14 cellular contexts compared by ENCODE assay signal in the genomic region with DNA sequence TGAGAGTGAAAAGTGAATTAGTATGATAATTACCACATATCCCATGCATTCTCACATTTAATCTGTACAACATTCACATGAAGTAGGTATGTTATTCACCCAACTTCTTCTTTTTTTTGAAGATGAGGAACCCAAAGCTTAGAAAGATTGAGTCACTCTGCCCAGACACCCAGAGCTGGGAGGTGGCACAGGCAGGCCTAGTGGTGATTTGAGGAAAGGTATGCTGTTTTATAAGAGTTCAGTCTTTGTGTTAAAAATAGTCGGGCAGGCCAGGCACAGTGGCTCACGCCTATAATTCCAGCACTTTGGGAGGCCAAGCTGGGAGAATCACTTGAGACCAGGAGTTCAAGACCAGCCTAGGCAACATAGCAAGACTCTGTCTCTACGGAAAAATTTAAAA.
DNase-seq lines count a peak whose midpoint lies in the region; ATAC-seq and TF ChIP-seq lines count a peak whose summit lies in the region.
"Had no signal": no experiment of that assay in that cellular context is flagged by ENCODE, and none has a peak within 500 bp of the region (broad histone marks: within the 10 kb centered on the region; RNA-seq: fewer than 3 reads in every experiment).

No MANE protein-coding gene starts in this region.

- H3K27ac Mint-ChIP-seq in activated T-helper 2 cell treated with anti-CD3 and anti-CD28 coated beads, Interferon-gamma antibody, Interleukin-2, Interleukin-4, amounts not matched to agents 10 μg/mL and 5 μg/mL and 100 μg/mL, durations not matched to agents 14 hours and 24 hours and 36 hours: peak overlapping the region; percentile 19
- H3K27ac Mint-ChIP-seq in stimulated activated memory B cell treated with anti-CD40 and anti-IgM and Interleukin-4, amounts not matched to agents 10 μg/mL and 1 μg/mL and 100 μg/mL, for 72 hours: peak overlapping the region; percentile 50

- no peak overlapping the region for H3K4me3 Mint-ChIP-seq in activated T-helper 2 cell treated with anti-CD3 and anti-CD28 coated beads, Interferon-gamma antibody, Interleukin-2, Interleukin-4, amounts not matched to agents 10 μg/mL and 5 μg/mL and 100 μg/mL, durations not matched to agents 14 hours and 24 hours and 36 hours (ENCODE audit: low read depth)
- H3K4me3 Mint-ChIP-seq in stimulated activated memory B cell treated with anti-CD40 and anti-IgM and Interleukin-4, amounts not matched to agents 10 μg/mL and 1 μg/mL and 100 μg/mL, for 72 hours: no peak overlapping the region

- H3K36me3 Mint-ChIP-seq in activated T-helper 2 cell treated with anti-CD3 and anti-CD28 coated beads, Interferon-gamma antibody, Interleukin-2, Interleukin-4, amounts not matched to agents 10 μg/mL and 5 μg/mL and 100 μg/mL, durations not matched to agents 14 hours and 24 hours and 36 hours (ENCODE audit: low read depth): peaks cover 25% of the 10 kb centered on the region
- H3K36me3 Mint-ChIP-seq in stimulated activated memory B cell treated with anti-CD40 and anti-IgM and Interleukin-4, amounts not matched to agents 10 μg/mL and 1 μg/mL and 100 μg/mL, for 72 hours: peaks cover 17% of the 10 kb centered on the region

- no peak for TF ChIP-seq CTCF in right atrium auricular region (IDR thresholded peaks at IDR 0.05)

- intact Hi-C loops in Right ventricle myocardium superior (cut with DNase I): no loop called here
- intact Hi-C loops in activated T-helper 2 cell treated with anti-CD3 and anti-CD28 coated beads, Interferon-gamma antibody, Interleukin-2, Interleukin-4, amounts not matched to agents 10 μg/mL and 5 μg/mL and 100 μg/mL, durations not matched to agents 14 hours and 24 hours and 36 hours (cut with micrococcal nuclease): no loop called here

- peaks cover 0 to 45% of the 10 kb centered on the region in 2 donors for H3K4me1 ChIP-seq in right atrium auricular region
- H3K4me1 ChIP-seq: parathyroid adenoma had no signal

- H3K27me3 Mint-ChIP-seq in activated T-helper 2 cell treated with anti-CD3 and anti-CD28 coated beads, Interferon-gamma antibody, Interleukin-2, Interleukin-4, amounts not matched to agents 10 μg/mL and 5 μg/mL and 100 μg/mL, durations not matched to agents 14 hours and 24 hours and 36 hours (ENCODE audit: low read depth): no peaks in the 10 kb centered on the region
- H3K27me3 Mint-ChIP-seq in stimulated activated memory B cell treated with anti-CD40 and anti-IgM and Interleukin-4, amounts not matched to agents 10 μg/mL and 1 μg/mL and 100 μg/mL, for 72 hours: no peaks in the 10 kb centered on the region

- H3K36me3 ChIP-seq in right atrium auricular region: no peaks in the 10 kb centered on the region
- H3K36me3 ChIP-seq: transverse colon had no signal

- DNase-seq in Right ventricle myocardium superior (peak; percentile 47), right atrium auricular region (ENCODE audit: low spot score) (no peak), MV-4-11 (lab: John Stamatoyannopoulos, UW) (peak; percentile 83), DMS 273 (lab: John Stamatoyannopoulos, UW; ENCODE audit: unreplicated experiment) (no peak), occipital lobe (lab: John Stamatoyannopoulos, UW) (no peak), COR-L47 (lab: John Stamatoyannopoulos, UW) (no peak)
- no peak for DNase-seq in activated T-helper 2 cell treated with anti-CD3 and anti-CD28 coated beads, Interferon-gamma antibody, Interleukin-2, Interleukin-4, amounts not matched to agents 10 μg/mL and 5 μg/mL and 100 μg/mL, durations not matched to agents 14 hours and 24 hours and 36 hours (ENCODE audit: low spot score)
- DNase-seq: activated CD4-positive, alpha-beta T cell treated with anti-CD3 and anti-CD28 coated beads for 1 hour; DMS153; NCI-H2107; SW 1271; transverse colon had no signal

- peaks cover 65% of the 10 kb centered on the region for H3K4me1 Mint-ChIP-seq in activated T-helper 2 cell treated with anti-CD3 and anti-CD28 coated beads, Interferon-gamma antibody, Interleukin-2, Interleukin-4, amounts not matched to agents 10 μg/mL and 5 μg/mL and 100 μg/mL, durations not matched to agents 14 hours and 24 hours and 36 hours (ENCODE audit: low read depth)
- peaks cover 33% of the 10 kb centered on the region for H3K4me1 Mint-ChIP-seq in stimulated activated memory B cell treated with anti-CD40 and anti-IgM and Interleukin-4, amounts not matched to agents 10 μg/mL and 1 μg/mL and 100 μg/mL, for 72 hours

- no peaks in the 10 kb centered on the region for H3K9me3 ChIP-seq in right atrium auricular region
- H3K9me3 ChIP-seq: transverse colon had no signal

- no peaks in the 10 kb centered on the region for H3K27me3 ChIP-seq in right atrium auricular region
- H3K27me3 ChIP-seq: transverse colon had no signal

- peak; percentile 45 for ATAC-seq in Right ventricle myocardium superior (ENCODE audit: poor library complexity)
- ATAC-seq in stimulated activated memory B cell treated with anti-CD40 and anti-IgM and Interleukin-4, amounts not matched to agents 10 μg/mL and 1 μg/mL and 100 μg/mL, for 72 hours: peak; percentile 62

- no peaks in the 10 kb centered on the region for H3K9me3 Mint-ChIP-seq in activated T-helper 2 cell treated with anti-CD3 and anti-CD28 coated beads, Interferon-gamma antibody, Interleukin-2, Interleukin-4, amounts not matched to agents 10 μg/mL and 5 μg/mL and 100 μg/mL, durations not matched to agents 14 hours and 24 hours and 36 hours
- no peaks in the 10 kb centered on the region for H3K9me3 Mint-ChIP-seq in stimulated activated memory B cell treated with anti-CD40 and anti-IgM and Interleukin-4, amounts not matched to agents 10 μg/mL and 1 μg/mL and 100 μg/mL, for 72 hours

- no peak overlapping the region for H3K4me3 ChIP-seq in right atrium auricular region
- H3K4me3 ChIP-seq: transverse colon had no signal

- peak overlapping the region in 1 of 2 donors; percentile 18 for H3K27ac ChIP-seq in right atrium auricular region
- H3K27ac ChIP-seq: parathyroid adenoma, transverse colon had no signal

Comparison
In these comparisons a context has a peak if more than half of its experiments do, and no peak if none do; other contexts are left out.
1. DNase-seq: peak in Right ventricle myocardium superior (single experiment) and MV-4-11 (single experiment); none in right atrium auricular region (single experiment), activated T-helper 2 cell treated with anti-CD3 and anti-CD28 coated beads, Interferon-gamma antibody, Interleukin-2, Interleukin-4, amounts not matched to agents 10 μg/mL and 5 μg/mL and 100 μg/mL, durations not matched to agents 14 hours and 24 hours and 36 hours (single experiment), DMS 273 (single experiment), occipital lobe (single experiment) and COR-L47 (single experiment).